ENCODE assay signal across 9 cellular contexts in the genomic region with DNA sequence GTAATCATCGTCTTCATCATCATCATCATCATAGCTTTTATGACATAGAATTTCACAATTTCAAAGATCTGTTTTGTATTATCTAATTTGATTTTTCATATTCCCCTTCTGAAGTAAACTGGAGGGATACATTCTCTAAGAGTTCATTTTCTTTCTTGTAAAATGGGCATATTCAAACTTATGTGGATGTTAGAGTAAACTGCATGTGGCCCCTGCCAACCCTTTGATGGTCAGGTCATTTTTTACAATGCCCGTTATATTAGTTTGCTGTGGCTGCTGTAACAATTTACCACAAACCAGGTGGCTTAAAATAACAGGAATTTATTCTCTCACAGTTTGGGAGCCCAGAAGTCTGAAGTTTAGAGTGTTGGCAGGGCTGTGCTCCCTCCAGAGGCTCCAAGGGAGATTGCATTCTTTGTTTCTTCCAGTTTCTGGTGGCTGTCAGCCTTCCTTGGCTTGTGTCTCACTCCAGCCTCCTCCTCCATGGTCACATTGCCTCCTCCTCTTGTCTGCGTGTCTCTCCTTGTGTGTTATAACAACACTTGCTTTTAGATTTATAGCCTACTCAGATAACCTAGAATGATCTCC.
DNase-seq lines count a peak whose midpoint lies in the region; ATAC-seq and TF ChIP-seq lines count a peak whose summit lies in the region.
"Had no signal": no experiment of that assay in that cellular context is flagged by ENCODE, and none has a peak within 500 bp of the region (broad histone marks: within the 10 kb centered on the region; RNA-seq: fewer than 3 reads in every experiment).

No MANE protein-coding gene starts in this region.

- no peak overlapping the region for H3K4me3 Mint-ChIP-seq in endothelial cell (ENCODE audit: unreplicated experiment)
- H3K4me3 Mint-ChIP-seq in stimulated activated memory B cell treated with anti-CD40 and anti-IgM and Interleukin-4, amounts not matched to agents 10 μg/mL and 1 μg/mL and 100 μg/mL, for 72 hours, result no peak overlapping the region

- H3K27ac ChIP-seq in DND-41 (ENCODE audit: low read length), result no peak overlapping the region
- no peak overlapping the region for H3K27ac ChIP-seq in tibial nerve
- H3K27ac ChIP-seq: SK-N-MC had no signal

- no peak overlapping the region for H3K9ac ChIP-seq in DND-41 (ENCODE audit: low read depth, low read length)

- H3K36me3 Mint-ChIP-seq in endothelial cell (ENCODE audit: low read depth, unreplicated experiment), result no peaks in the 10 kb centered on the region
- H3K36me3 Mint-ChIP-seq in stimulated activated memory B cell treated with anti-CD40 and anti-IgM and Interleukin-4, amounts not matched to agents 10 μg/mL and 1 μg/mL and 100 μg/mL, for 72 hours, result no peaks in the 10 kb centered on the region

- peaks cover 8% of the 10 kb centered on the region for H3K4me1 Mint-ChIP-seq in endothelial cell (ENCODE audit: unreplicated experiment)
- no peaks in the 10 kb centered on the region for H3K4me1 Mint-ChIP-seq in stimulated activated memory B cell treated with anti-CD40 and anti-IgM and Interleukin-4, amounts not matched to agents 10 μg/mL and 1 μg/mL and 100 μg/mL, for 72 hours

- TF ChIP-seq EP300 in tibial nerve (IDR thresholded peaks at IDR 0.05), result no peak

- H3K27me3 ChIP-seq in DND-41 (ENCODE audit: insufficient read depth, low read length, poor library complexity) (no peaks in the 10 kb centered on the region), tibial nerve (no peaks in the 10 kb centered on the region)

- DNase-seq in DND-41 (peak; percentile 17), NCI-H1105 treated with DMSO at 0.1 percent for 48 hours (lab: John Stamatoyannopoulos, UW) (peak; percentile 29), endothelial cell (ENCODE audit: low spot score) (peak; percentile 24), tibial nerve (ENCODE audit: low spot score in 2 of 2) (no peak), omental fat pad (ENCODE audit: low spot score) (no peak), C1 segment of cervical spinal cord (lab: John Stamatoyannopoulos, UW) (no peak)

- TF ChIP-seq CTCF in DND-41 (IDR thresholded peaks at IDR 0.05; ENCODE audit: borderline replicate concordance, extremely low read depth, low read length, poor library complexity, severe bottlenecking) (peak; percentile 68), endothelial cell (IDR thresholded peaks at IDR 0.05; ENCODE audit: unreplicated experiment) (peak; percentile 67), tibial nerve (IDR thresholded peaks at IDR 0.05) (peak in 3 of 5 experiments; percentile 8 to 17 (median 10)), omental fat pad (IDR thresholded peaks at IDR 0.05) (no peak)

- no peak for TF ChIP-seq POLR2A in tibial nerve (IDR thresholded peaks at IDR 0.05)

- peak; percentile 67; the same call in 2 of the 3 replicates for ATAC-seq in DND-41 (ENCODE audit: insufficient read depth, low read depth)
- peak; percentile 90 for ATAC-seq in GM21529 (IDR thresholded peaks at IDR 0.05; ENCODE audit: unreplicated experiment)
- no peak for ATAC-seq in stimulated activated memory B cell treated with anti-CD40 and anti-IgM and Interleukin-4, amounts not matched to agents 10 μg/mL and 1 μg/mL and 100 μg/mL, for 72 hours
- ATAC-seq in omental fat pad (ENCODE audit: low FRiP score), result no peak

- H3K4me1 ChIP-seq in DND-41 (ENCODE audit: insufficient read depth, low read length) (no peaks in the 10 kb centered on the region), tibial nerve (no peaks in the 10 kb centered on the region)

- no peaks in the 10 kb centered on the region for H3K27me3 Mint-ChIP-seq in endothelial cell (ENCODE audit: unreplicated experiment)
- H3K27me3 Mint-ChIP-seq in stimulated activated memory B cell treated with anti-CD40 and anti-IgM and Interleukin-4, amounts not matched to agents 10 μg/mL and 1 μg/mL and 100 μg/mL, for 72 hours, result no peaks in the 10 kb centered on the region

- no peak overlapping the region for H3K4me2 ChIP-seq in DND-41 (ENCODE audit: insufficient read depth, low read length)

- H3K36me3 ChIP-seq in DND-41 (ENCODE audit: insufficient read depth, low read length) (no peaks in the 10 kb centered on the region), tibial nerve (no peaks in the 10 kb centered on the region)

- no peak overlapping the region for H3K27ac Mint-ChIP-seq in endothelial cell (ENCODE audit: unreplicated experiment)
- no peak overlapping the region for H3K27ac Mint-ChIP-seq in stimulated activated memory B cell treated with anti-CD40 and anti-IgM and Interleukin-4, amounts not matched to agents 10 μg/mL and 1 μg/mL and 100 μg/mL, for 72 hours

- H3K4me3 ChIP-seq in DND-41 (ENCODE audit: low read depth in 1 of 2, low read length in 2 of 2), result no peak overlapping the region
- no peak overlapping the region for H3K4me3 ChIP-seq in tibial nerve
- H3K4me3 ChIP-seq: SK-N-MC had no signal

- H3K9me3 ChIP-seq in DND-41 (ENCODE audit: insufficient read depth, low read length, severe bottlenecking), result no peaks in the 10 kb centered on the region
- no peaks in the 10 kb centered on the region for H3K9me3 ChIP-seq in tibial nerve

- no peaks in the 10 kb centered on the region for H3K9me3 Mint-ChIP-seq in endothelial cell (ENCODE audit: unreplicated experiment)
- H3K9me3 Mint-ChIP-seq in stimulated activated memory B cell treated with anti-CD40 and anti-IgM and Interleukin-4, amounts not matched to agents 10 μg/mL and 1 μg/mL and 100 μg/mL, for 72 hours, result peaks cover 2% of the 10 kb centered on the region

- 71 to 81% methylated on average over 3 of the region's 3 CpGs for WGBS in tibial nerve, 2 donors

- no peak overlapping the region for H2AFZ ChIP-seq in DND-41 (ENCODE audit: low read depth, low read length)

- H3K79me2 ChIP-seq in DND-41 (ENCODE audit: insufficient read depth, low read length), result no peaks in the 10 kb centered on the region

- H4K20me1 ChIP-seq in DND-41 (ENCODE audit: insufficient read depth, low read length), result no peaks in the 10 kb centered on the region

Comparison
In these comparisons a context has a peak if more than half of its experiments do, and no peak if none do; other contexts are left out.
1. ATAC-seq: peak in DND-41 (single experiment) and GM21529 (single experiment); none in stimulated activated memory B cell treated with anti-CD40 and anti-IgM and Interleukin-4, amounts not matched to agents 10 μg/mL and 1 μg/mL and 100 μg/mL, for 72 hours (single experiment) and omental fat pad (single experiment).
2. DNase-seq: peak in DND-41 (single experiment), NCI-H1105 treated with DMSO at 0.1 percent for 48 hours (single experiment) and endothelial cell (single experiment); none in tibial nerve (0 of 2), omental fat pad (single experiment) and C1 segment of cervical spinal cord (0 of 14).
3. CTCF ChIP-seq: peak in DND-41 (single experiment), endothelial cell (single experiment) and tibial nerve (3 of 5); none in omental fat pad (0 of 3).